Comparison of ENCODE assay signal across 10 cellular contexts in genomic region chr3:45043715-45044299, GRCh38. TPM values are rescaled to one million over a fixed set of nuclear protein-coding genes. Genes with fewer than 3 reads are reported as not detected.
DNase-seq lines count a peak whose midpoint lies in the region.
"Had no signal": no experiment of that assay in that cellular context is flagged by ENCODE, and none has a peak within 500 bp of the region (broad histone marks: within the 10 kb centered on the region; RNA-seq: fewer than 3 reads in every experiment).

No MANE protein-coding gene starts in this region.

- peak; percentile 91 for DNase-seq in A172 (ENCODE audit: low spot score)
- DNase-seq in HPDE6-E6E7 (ENCODE audit: extremely low spot score) = peak; percentile 11
- DNase-seq in amniotic epithelial cell (ENCODE audit: low read depth) = peak; percentile 71
- peak; percentile 79 for DNase-seq in hepatic stellate cell (ENCODE audit: low spot score)
- DNase-seq in stimulated activated CD4-positive, alpha-beta T cell treated with anti-CD3 and anti-CD28 coated beads, Interleukin-2, amount 100 ng/mL, for 24 hours = no peak
- no peak for DNase-seq in stimulated activated CD8-positive, alpha-beta memory T cell treated with anti-CD3 and anti-CD28 coated beads, Interleukin-4, amount 100 ng/mL, for 48 hours
- DNase-seq in NCI-H1417 treated with DMSO at 0.1 percent for 48 hours (lab: John Stamatoyannopoulos, UW) = no peak
- no peak for DNase-seq in SK-N-DZ (ENCODE audit: low spot score)
- DNase-seq: CD4-positive, CD25-positive, alpha-beta regulatory T cell; effector CD8-positive, alpha-beta T cell had no signal

RNA-seq across cellular contexts. Expression of gene CLEC3B, which starts 17.7 kb away (rescaled TPM):
- not detected in 2 replicates for total RNA-seq in A172 (2014; rRNA removed; shearing (Covaris generic))
- not detected in 2 replicates for polyA plus RNA-seq in SK-N-DZ (2014; cell fraction: cytosol; rRNA removed)
- not detected in 2 replicates for polyA plus RNA-seq in SK-N-DZ (2014; cell fraction: nucleus; rRNA removed)

Comparison
In these comparisons a context has a peak if more than half of its experiments do, and no peak if none do; other contexts are left out.
1. DNase-seq: peak in A172 (single experiment), HPDE6-E6E7 (single experiment), amniotic epithelial cell (single experiment) and hepatic stellate cell (single experiment); none in stimulated activated CD4-positive, alpha-beta T cell treated with anti-CD3 and anti-CD28 coated beads, Interleukin-2, amount 100 ng/mL, for 24 hours (0 of 2), stimulated activated CD8-positive, alpha-beta memory T cell treated with anti-CD3 and anti-CD28 coated beads, Interleukin-4, amount 100 ng/mL, for 48 hours (single experiment), NCI-H1417 treated with DMSO at 0.1 percent for 48 hours (single experiment) and SK-N-DZ (single experiment).